Comparison of ENCODE assay signal across 8 cellular contexts in genomic region chr10:22003111-22003963, GRCh38. TPM values are rescaled to one million over a fixed set of nuclear protein-coding genes. Genes with fewer than 3 reads are reported as not detected.
A peak's percentile ranks its signal among the peaks of the same experiment; 100 is the strongest.
DNase-seq lines count a peak whose midpoint lies in the region; ATAC-seq, FAIRE-seq and TF ChIP-seq lines count a peak whose summit lies in the region.

TSS of gene DNAJC1 (minus strand) at chr10:22003730. CDS start at chr10:22003434, 296 bp downstream.

- H3K4me1 Mint-ChIP-seq in Caco-2 (ENCODE audit: low read depth, unreplicated experiment) = peaks cover 8% of the 10 kb centered on the region

- H3K27ac ChIP-seq in H1 (ENCODE audit: low read depth, low read length) (no peak within 1 kb of the TSS), mesenchymal stem cell (ENCODE audit: low read length, poor library complexity, severe bottlenecking) (no peak within 1 kb of the TSS)

- H3K4ac ChIP-seq in H1 (replicated peaks; ENCODE audit: insufficient read length, low read depth, low read length) (peak within 1 kb of the TSS; percentile 75), mesenchymal stem cell (ENCODE audit: low read depth in 1 of 2, low read length in 2 of 2) (peak within 1 kb of the TSS; percentile 1 to 56)

- H3K9me3 ChIP-seq in Caco-2 = no peaks in the 10 kb centered on the region; the same call in 1 of the 2 replicates
- H3K9me3 ChIP-seq in H1 (ENCODE audit: insufficient read depth in 2 of 2, low read depth in 1 of 2, low read length in 1 of 2) = no peaks in the 10 kb centered on the region; a peak in 1 of 4 replicates
- H3K9me3 ChIP-seq in mesenchymal stem cell (ENCODE audit: control insufficient read depth, low read length) = peaks cover 10% of the 10 kb centered on the region

- H3K4me2 ChIP-seq in H1 (ENCODE audit: insufficient read depth in 1 of 2, low read depth in 2 of 2, low read length in 2 of 2) (peak within 1 kb of the TSS; percentile 88 to 97), mesenchymal stem cell (ENCODE audit: low read length, poor library complexity, severe bottlenecking) (peak within 1 kb of the TSS; percentile 90)

- H3K36me3 ChIP-seq in Caco-2 (ENCODE audit: control insufficient read depth, insufficient read depth, low read length) (no peaks in the 10 kb centered on the region), H1 (ENCODE audit: control insufficient read depth in 2 of 4, insufficient read depth in 4 of 4, low read length in 3 of 4) (no peaks in the 10 kb centered on the region), mesenchymal stem cell (ENCODE audit: control insufficient read depth in 1 of 2, insufficient read depth in 2 of 2, low read depth in 1 of 2, low read length in 2 of 2) (no peaks in the 10 kb centered on the region)

- ATAC-seq in GM21381 (IDR thresholded peaks at IDR 0.05; ENCODE audit: unreplicated experiment) = peak; percentile 93

- H2BK5ac ChIP-seq in H1 (ENCODE audit: low read depth, low read length) (peak within 1 kb of the TSS; percentile 32; the same call in 1 of the 2 replicates), mesenchymal stem cell (ENCODE audit: low read depth, low read length, poor library complexity, severe bottlenecking) (no peak within 1 kb of the TSS)

- TF ChIP-seq POLR2A in H1 (IDR thresholded peaks at IDR 0.05; ENCODE audit: control extremely low read depth in 1 of 2, low read depth in 2 of 2, low read length in 2 of 2) = peak in 1 of 2 experiments; percentile 79; a peak in 2 of 3 replicates

- WGBS in H1 (ENCODE audit: extremely low coverage in 1 of 2, insufficient coverage in 1 of 2, insufficient read length in 1 of 2, insufficient replicate concordance in 2 of 2, low coverage in 1 of 2, low lambda C conversion rate in 2 of 2, missing lambda C conversion rate in 1 of 2), 2 experiments = 2% methylated on average over 58 of the region's 88 CpGs; no CpG with 5 or more reads in 1 of the 2 experiments
- under 1% methylated on average over 81 of the region's 88 CpGs for WGBS in mesenchymal stem cell

- intact Hi-C loops in Caco-2 (cut with micrococcal nuclease; ENCODE audit: unreplicated experiment) = loop anchor here (1.0 to 5.0 kb wide), 4 partner anchors 63 to 434 kb away; partner anchors contain the start of gene COMMD3

- H2BK120ac ChIP-seq in H1 (replicated peaks; ENCODE audit: low read depth, low read length) (peak within 1 kb of the TSS; percentile 60), mesenchymal stem cell (ENCODE audit: low read depth, low read length) (no peak within 1 kb of the TSS)

- H4K20me1 ChIP-seq in H1 (replicated peaks in 1 of 2; ENCODE audit: control insufficient read depth in 1 of 2, insufficient read depth in 2 of 2, low read length in 2 of 2) = peaks cover 0 to 2% of the 10 kb centered on the region in 2 experiments

- CTCF ChIA-PET in Caco-2 (lab: Charles Lee) = interaction anchor here (0.7 to 2.0 kb wide), 7 partner anchors 10 to 986 kb away, joined by 3 to 9 read pairs (median 5); no protein-coding TSS in a partner anchor
- CTCF ChIA-PET in H1 (lab: Charles Lee; ENCODE audit: partially characterized antibody) = interaction anchor here (0.6 to 4.7 kb wide), 7 partner anchors 11 to 985 kb away, joined by 3 to 32 read pairs (median 3); no protein-coding TSS in a partner anchor

- 0 out of 2 replicates have a peak within 1 kb of the TSS, but pooled peaks have one; percentile 15 for H2BK20ac ChIP-seq in H1 (ENCODE audit: low read length)

- peaks cover 12% of the 10 kb centered on the region for H3K23me2 ChIP-seq in H1 (ENCODE audit: low read depth, low read length)

- POLR2A ChIA-PET in Caco-2 (lab: Charles Lee) = interaction anchor here (0.6 to 1.4 kb wide), 11 partner anchors 10 to 506 kb away, joined by 3 to 7 read pairs (median 4); partner anchors contain the start of genes COMMD3 and SKIDA1
- POLR2A ChIA-PET in H1 (lab: Charles Lee; ENCODE audit: partially characterized antibody) = interaction anchor here (0.9 to 1.8 kb wide), 5 partner anchors 10 to 313 kb away, joined by 3 to 8 read pairs (median 3); partner anchors contain the start of gene COMMD3

- no peak within 1 kb of the TSS for H2AK5ac ChIP-seq in H1 (ENCODE audit: low read depth, low read length)
- H2AK5ac ChIP-seq in mesenchymal stem cell (ENCODE audit: low read length, severe bottlenecking) = no peak within 1 kb of the TSS

- peak; percentile 71 for FAIRE-seq in H1 (lab: Jason Lieb, UNC)

- H4K8ac ChIP-seq in H1 (ENCODE audit: extremely low read depth, insufficient read depth, low read length) (peak within 1 kb of the TSS; percentile 9; the same call in 1 of the 2 replicates), mesenchymal stem cell (ENCODE audit: low read length) (peak within 1 kb of the TSS; percentile 95)

- peak within 1 kb of the TSS; percentile 48 for H4K5ac ChIP-seq in H1 (ENCODE audit: insufficient read length, low read depth, low read length)

- H3K18ac ChIP-seq in H1 (ENCODE audit: extremely low read depth, low read length) = peak within 1 kb of the TSS; percentile 64
- peak within 1 kb of the TSS; percentile 57 to 92 for H3K18ac ChIP-seq in mesenchymal stem cell (ENCODE audit: low read depth in 1 of 2, low read length in 2 of 2)

- peak; percentile 14 to 20 for TF ChIP-seq RAD21 in H1 (IDR thresholded peaks at IDR 0.05 in 1 of 2, conservative IDR thresholded peaks at IDR 0.05 in 1 of 2; ENCODE audit: low read depth in 2 of 2, low read length in 2 of 2)

- peak in 1 of 2 experiments; percentile 4; a peak in 1 of 3 replicates for TF ChIP-seq EP300 in H1 (IDR thresholded peaks at IDR 0.05; ENCODE audit: borderline replicate concordance in 1 of 2, low read depth in 2 of 2, low read length in 2 of 2)

- no peaks in the 10 kb centered on the region for H3K27me3 ChIP-seq in Caco-2 (replicated peaks; ENCODE audit: control insufficient read depth, insufficient read depth, low read length)
- H3K27me3 ChIP-seq in H1 (replicated peaks in 1 of 4; ENCODE audit: control insufficient read depth in 3 of 4, extremely low read depth in 1 of 4, insufficient read depth in 3 of 4, low read length in 3 of 4) = peaks cover 0 to 4% (median 0%) of the 10 kb centered on the region in 4 experiments; a peak in 2 of 7 replicates
- H3K27me3 ChIP-seq in mesenchymal stem cell (ENCODE audit: control insufficient read depth in 1 of 2, insufficient read depth in 1 of 2, low read length in 2 of 2) = no peaks in the 10 kb centered on the region

- peaks cover 13% of the 10 kb centered on the region for H3K36me3 Mint-ChIP-seq in Caco-2 (ENCODE audit: insufficient read depth, unreplicated experiment)

- no peak within 1 kb of the TSS for H3K23ac ChIP-seq in H1 (ENCODE audit: insufficient read length)
- H3K23ac ChIP-seq in mesenchymal stem cell (ENCODE audit: low read length in 2 of 2) = peak within 1 kb of the TSS in 1 of 2 experiments; percentile 92

- H3K79me1 ChIP-seq in H1 (ENCODE audit: low read depth, low read length) (no peaks in the 10 kb centered on the region), mesenchymal stem cell (replicated peaks; ENCODE audit: low read length, poor library complexity, severe bottlenecking) (peaks cover 7% of the 10 kb centered on the region)

- H4K91ac ChIP-seq in H1 (replicated peaks; ENCODE audit: insufficient read length, low read length) = no peak within 1 kb of the TSS
- H4K91ac ChIP-seq in mesenchymal stem cell (ENCODE audit: low read length) = no peak within 1 kb of the TSS

- peak within 1 kb of the TSS; percentile 21 for H3K56ac ChIP-seq in H1 (replicated peaks; ENCODE audit: insufficient read length, low read depth, low read length)

- peaks cover 0 to 11% of the 10 kb centered on the region in 2 experiments; a peak in 1 of 4 replicates for H3K79me2 ChIP-seq in H1 (ENCODE audit: control insufficient read depth in 1 of 2, insufficient read depth in 2 of 2, low read length in 2 of 2)

- 0 out of 2 replicates have a peak within 1 kb of the TSS, but pooled peaks have one; percentile 53 for H2BK15ac ChIP-seq in H1 (ENCODE audit: low read length)
- H2BK15ac ChIP-seq in mesenchymal stem cell (ENCODE audit: low read depth, poor library complexity, severe bottlenecking) = no peak within 1 kb of the TSS

- H2BK12ac ChIP-seq in H1 (ENCODE audit: low read depth, low read length) (0 out of 2 replicates have a peak within 1 kb of the TSS, but pooled peaks have one; percentile 39), mesenchymal stem cell (ENCODE audit: low read length in 2 of 2) (peak within 1 kb of the TSS in 1 of 2 experiments; percentile 56)

- H3K9ac ChIP-seq in H1 (replicated peaks in 1 of 4; ENCODE audit: extremely low read depth in 1 of 4, low read depth in 3 of 4, low read length in 3 of 4) = peak within 1 kb of the TSS; percentile 31 to 82 (median 62)
- H3K9ac ChIP-seq in mesenchymal stem cell (ENCODE audit: low read length) = peak within 1 kb of the TSS; percentile 96

- peak within 1 kb of the TSS; percentile 86 for H3K4me3 Mint-ChIP-seq in Caco-2 (ENCODE audit: unreplicated experiment)

- BruUV-seq in Caco-2 (replicated peaks; lab: Mats Ljungman, UMichigan) = no TSS peak

- DNase-seq in Caco-2 = peak; percentile 99 to 100
- DNase-seq in HUDEP-2 (lab: John Stamatoyannopoulos, UW; ENCODE audit: unreplicated experiment in 76 of 76) = peak in 75 of 76 experiments; percentile 35 to 98 (median 93)
- DNase-seq in NOMO-1 treated with dmso at 0.1 percent for 144 hours (lab: John Stamatoyannopoulos, UW; ENCODE audit: unreplicated experiment) = peak; percentile 89
- peak; percentile 93 to 98 (median 97) for DNase-seq in activated CD8-positive, alpha-beta memory T cell treated with anti-CD3 and anti-CD28 coated beads for 48 hours (ENCODE audit: low read depth in 2 of 3, low spot score in 2 of 3)
- DNase-seq in H1 (ENCODE audit: low read depth in 1 of 2, low spot score in 2 of 2) = peak; percentile 89 to 100
- peak; percentile 95 for DNase-seq in mesenchymal stem cell
- peak; percentile 98 for DNase-seq in stimulated activated CD8-positive, alpha-beta memory T cell treated with anti-CD3 and anti-CD28 coated beads, Interleukin-12 subunit alpha, Interleukin-12 subunit beta, amount 100 ng/mL, for 4 hours (ENCODE audit: low read depth)

- H2AFZ ChIP-seq in H1 (ENCODE audit: low read length) (peak within 1 kb of the TSS; percentile 98), mesenchymal stem cell (ENCODE audit: low read depth, low read length) (peak within 1 kb of the TSS; percentile 86)

- peak within 1 kb of the TSS; percentile 83 for H3K4me3 ChIP-seq in Caco-2 (ENCODE audit: low read depth, low read length)
- peak within 1 kb of the TSS; percentile 56 to 85 (median 83) for H3K4me3 ChIP-seq in H1 (ENCODE audit: extremely low read depth in 1 of 4, insufficient read depth in 2 of 4, low read depth in 3 of 4, low read length in 4 of 4)
- peak within 1 kb of the TSS; percentile 88 to 97 for H3K4me3 ChIP-seq in mesenchymal stem cell (ENCODE audit: insufficient read depth in 1 of 2, low read depth in 1 of 2, low read length in 2 of 2)

- H3K14ac ChIP-seq in H1 (ENCODE audit: insufficient read length) (no peak within 1 kb of the TSS), mesenchymal stem cell (ENCODE audit: low read length in 2 of 2) (peak within 1 kb of the TSS in 1 of 2 experiments; percentile 86)

- H3K4me1 ChIP-seq in Caco-2 (peaks cover 14% of the 10 kb centered on the region), H1 (replicated peaks in 1 of 4; ENCODE audit: control insufficient read depth in 3 of 4, insufficient read depth in 4 of 4, low read length in 3 of 4) (peaks cover 0 to 3% (median 1%) of the 10 kb centered on the region in 4 experiments; a peak in 2 of 7 replicates), mesenchymal stem cell (ENCODE audit: control insufficient read depth, insufficient read depth, low read depth, low read length) (no peaks in the 10 kb centered on the region)

- peaks cover 21% of the 10 kb centered on the region for H3K9me3 Mint-ChIP-seq in Caco-2 (ENCODE audit: unreplicated experiment)

- TF ChIP-seq CTCF in Caco-2 (IDR thresholded peaks at IDR 0.05; ENCODE audit: insufficient read depth in 1 of 2, low read depth in 1 of 2, low read length in 1 of 2, severe bottlenecking in 1 of 2, unreplicated experiment in 1 of 2) (no peak), H1 (IDR thresholded peaks at IDR 0.05; ENCODE audit: control extremely low read depth in 1 of 3, insufficient read depth in 1 of 3, low read depth in 1 of 3, low read length in 3 of 3) (no peak; a peak in 1 of 4 replicates)

- H3K27ac Mint-ChIP-seq in Caco-2 (ENCODE audit: unreplicated experiment) = peak within 1 kb of the TSS; percentile 83

- H3K27me3 Mint-ChIP-seq in Caco-2 (ENCODE audit: insufficient read depth, unreplicated experiment) = peaks cover 14% of the 10 kb centered on the region

RNA-seq across cellular contexts. Expression of gene DNAJC1, which starts in this region (rescaled TPM):
- total RNA-seq in Caco-2 (2022) = 50.7 and 54.2 TPM in 2 replicates
- total RNA-seq in H1 (2021; fragmentation: NEBNext Ultra II Directional; extraction: Animal tissue kit (Norgen Biotek cat#: 25700)) = 14.8 and 15.6 TPM in 2 replicates
- 6.8 and 8.3 TPM in 2 replicates for polyA plus RNA-seq in H1 (2011; rRNA removed)
- polyA plus RNA-seq in H1 (2011; cell fraction: cytosol; rRNA removed) = 10.3 TPM
- 22.7 TPM for polyA plus RNA-seq in H1 (2011; cell fraction: nucleus; rRNA removed)
- 10.6 to 13.4 TPM (median 12.2 TPM) in 4 replicates for polyA plus RNA-seq in H1 (2012, experiment 1 of 2)
- polyA plus RNA-seq in H1 (2012, experiment 2 of 2) = 4.5 TPM
- polyA plus RNA-seq in H1 (2013, experiment 1 of 2) = 41.8 TPM
- polyA plus RNA-seq in H1 (2013, experiment 2 of 2) = 42.0 TPM
- polyA minus RNA-seq in H1 (2011; rRNA and poly(A)+ RNA removed) = 5.1 and 7.5 TPM in 2 replicates
- polyA minus RNA-seq in H1 (2011; cell fraction: cytosol; rRNA and poly(A)+ RNA removed) = 8.6 TPM
- 17.3 TPM for polyA minus RNA-seq in H1 (2011; cell fraction: nucleus; rRNA and poly(A)+ RNA removed)
- 75.7 TPM for polyA plus RNA-seq in mesenchymal stem cell (2013, experiment 1 of 2)
- 77.3 TPM for polyA plus RNA-seq in mesenchymal stem cell (2013, experiment 2 of 2)
